8 cellular contexts compared by ENCODE assay signal in the genomic region with DNA sequence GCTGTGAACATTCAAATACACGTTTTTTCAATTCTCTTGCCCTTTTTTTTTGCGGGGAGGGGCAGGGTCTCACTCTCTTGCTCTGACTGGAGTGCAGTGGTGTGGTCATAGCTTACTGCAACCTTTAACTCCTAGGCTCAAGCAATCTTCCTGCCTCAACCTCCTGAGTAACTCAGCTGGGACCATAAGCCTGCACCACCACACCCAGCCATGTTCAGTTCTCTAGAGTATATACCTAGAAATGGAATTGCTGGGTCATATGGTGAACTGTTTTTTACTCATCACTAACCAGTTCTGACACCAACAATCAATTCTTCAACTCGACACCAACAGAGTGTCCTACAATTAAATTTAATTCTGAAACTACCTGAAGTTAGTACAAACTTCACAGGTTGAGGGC.
DNase-seq lines count a peak whose midpoint lies in the region; ATAC-seq, FAIRE-seq and TF ChIP-seq lines count a peak whose summit lies in the region.
"Had no signal": no experiment of that assay in that cellular context is flagged by ENCODE, and none has a peak within 500 bp of the region (broad histone marks: within the 10 kb centered on the region; RNA-seq: fewer than 3 reads in every experiment).

No MANE protein-coding gene starts in this region.

- H3K9me3 ChIP-seq in CD8-positive, alpha-beta memory T cell (ENCODE audit: low read length) = no peaks in the 10 kb centered on the region
- H3K9me3 ChIP-seq in tibial nerve = no peaks in the 10 kb centered on the region

- peaks cover 52% of the 10 kb centered on the region for H3K4me1 ChIP-seq in CD8-positive, alpha-beta memory T cell (ENCODE audit: insufficient read depth, low read length)
- peaks cover 0 to 99% (median 70%) of the 10 kb centered on the region in 4 donors for H3K4me1 ChIP-seq in tibial nerve

- H3K4me3 Mint-ChIP-seq in CD8-positive, alpha-beta memory T cell = peak overlapping the region in 6 of 7 donors; percentile 20 to 71 (median 41)
- H3K4me3 Mint-ChIP-seq in activated T-cell treated with anti-CD3 and anti-CD28 coated beads, Interleukin-2, amount 50 U/mL, for 4 hours = peak overlapping the region; percentile 49
- H3K4me3 Mint-ChIP-seq in progenitor cell of endocrine pancreas (ENCODE audit: low read depth) = no peak overlapping the region

- no peaks in the 10 kb centered on the region for H3K27me3 Mint-ChIP-seq in CD8-positive, alpha-beta memory T cell
- no peaks in the 10 kb centered on the region for H3K27me3 Mint-ChIP-seq in activated T-cell treated with anti-CD3 and anti-CD28 coated beads, Interleukin-2, amount 50 U/mL, for 4 hours (ENCODE audit: low read depth)
- no peaks in the 10 kb centered on the region for H3K27me3 Mint-ChIP-seq in progenitor cell of endocrine pancreas

- CTCF ChIA-PET in CD8-positive, alpha-beta memory T cell (lab: Charles Lee) = interaction anchor here (0.7 to 1.5 kb wide), 2 partner anchors 10 to 39 kb away, joined by 3 read pairs; no protein-coding TSS in a partner anchor

- no peak for TF ChIP-seq CTCF in progenitor cell of endocrine pancreas (IDR thresholded peaks at IDR 0.05; ENCODE audit: unreplicated experiment)
- no peak for TF ChIP-seq CTCF in tibial nerve (IDR thresholded peaks at IDR 0.05)

- H3K27ac Mint-ChIP-seq in CD8-positive, alpha-beta memory T cell = peak overlapping the region; percentile 47 to 83 (median 74)
- H3K27ac Mint-ChIP-seq in progenitor cell of endocrine pancreas = peak overlapping the region; percentile 16

- H3K4me3 ChIP-seq in CD8-positive, alpha-beta memory T cell (ENCODE audit: low read length) = no peak overlapping the region
- no peak overlapping the region for H3K4me3 ChIP-seq in tibial nerve

- no peaks in the 10 kb centered on the region for H3K27me3 ChIP-seq in CD8-positive, alpha-beta memory T cell (ENCODE audit: insufficient read depth, low read length, poor library complexity, severe bottlenecking)
- H3K27me3 ChIP-seq in tibial nerve = no peaks in the 10 kb centered on the region

- no peaks in the 10 kb centered on the region for H3K9me3 Mint-ChIP-seq in CD8-positive, alpha-beta memory T cell
- no peaks in the 10 kb centered on the region for H3K9me3 Mint-ChIP-seq in activated T-cell treated with anti-CD3 and anti-CD28 coated beads, Interleukin-2, amount 50 U/mL, for 4 hours
- H3K9me3 Mint-ChIP-seq in progenitor cell of endocrine pancreas (ENCODE audit: low read depth) = no peaks in the 10 kb centered on the region

- DNase-seq in CD8-positive, alpha-beta memory T cell = no peak
- DNase-seq in GM19239 (ENCODE audit: insufficient read length, low spot score) = no peak
- no peak for DNase-seq in activated T-cell treated with anti-CD3 and anti-CD28 coated beads, Interleukin-2, amount 50 U/mL, for 4 hours
- DNase-seq in progenitor cell of endocrine pancreas (ENCODE audit: low spot score, unreplicated experiment) = no peak
- no peak for DNase-seq in DMS 273 treated with DMSO at 0.1 percent for 48 hours (lab: John Stamatoyannopoulos, UW)
- no peak for DNase-seq in NCI-H82 treated with DMSO at 0.1 percent for 48 hours (lab: John Stamatoyannopoulos, UW; ENCODE audit: unreplicated experiment)
- no peak for DNase-seq in tibial nerve (ENCODE audit: low spot score in 2 of 2)
- DNase-seq: NCI-H2029 had no signal

- peaks cover 73 to 93% (median 92%) of the 10 kb centered on the region in 3 donors for H3K4me1 Mint-ChIP-seq in CD8-positive, alpha-beta memory T cell
- peaks cover 85% of the 10 kb centered on the region for H3K4me1 Mint-ChIP-seq in activated T-cell treated with anti-CD3 and anti-CD28 coated beads, Interleukin-2, amount 50 U/mL, for 4 hours (ENCODE audit: low read depth)
- H3K4me1 Mint-ChIP-seq in progenitor cell of endocrine pancreas (ENCODE audit: low read depth) = peaks cover 30% of the 10 kb centered on the region

- ATAC-seq in activated T-cell treated with anti-CD3 and anti-CD28 coated beads, Interleukin-2, amount 50 U/mL, for 4 hours = peak; percentile 83 to 86

- H3K36me3 Mint-ChIP-seq in CD8-positive, alpha-beta memory T cell = peaks cover 0 to 48% (median 6%) of the 10 kb centered on the region in 3 donors
- peaks cover 21% of the 10 kb centered on the region for H3K36me3 Mint-ChIP-seq in activated T-cell treated with anti-CD3 and anti-CD28 coated beads, Interleukin-2, amount 50 U/mL, for 4 hours (ENCODE audit: insufficient read depth)
- peaks cover 7% of the 10 kb centered on the region for H3K36me3 Mint-ChIP-seq in progenitor cell of endocrine pancreas (ENCODE audit: insufficient read depth)

- 55 to 61% methylated on average over 3 of the region's 3 CpGs for WGBS in tibial nerve, 2 donors

- H3K36me3 ChIP-seq in CD8-positive, alpha-beta memory T cell (ENCODE audit: insufficient read depth, low read length) = peaks cover 29% of the 10 kb centered on the region
- H3K36me3 ChIP-seq in tibial nerve = peaks cover 0 to 17% (median 5%) of the 10 kb centered on the region in 3 donors

- H3K27ac ChIP-seq in CD8-positive, alpha-beta memory T cell (ENCODE audit: low read depth, low read length) = no peak overlapping the region
- peak overlapping the region in 1 of 4 donors; percentile 24 for H3K27ac ChIP-seq in tibial nerve

- POLR2A ChIA-PET in CD8-positive, alpha-beta memory T cell (lab: Charles Lee) = no interaction called here

- no peak for TF ChIP-seq POLR2A in tibial nerve (IDR thresholded peaks at IDR 0.05)

- FAIRE-seq in GM19239 (lab: Jason Lieb, UNC) = peak; percentile 79

- no peak for TF ChIP-seq EP300 in tibial nerve (IDR thresholded peaks at IDR 0.05)
